ENCODE assay signal across 8 cellular contexts in the genomic region with DNA sequence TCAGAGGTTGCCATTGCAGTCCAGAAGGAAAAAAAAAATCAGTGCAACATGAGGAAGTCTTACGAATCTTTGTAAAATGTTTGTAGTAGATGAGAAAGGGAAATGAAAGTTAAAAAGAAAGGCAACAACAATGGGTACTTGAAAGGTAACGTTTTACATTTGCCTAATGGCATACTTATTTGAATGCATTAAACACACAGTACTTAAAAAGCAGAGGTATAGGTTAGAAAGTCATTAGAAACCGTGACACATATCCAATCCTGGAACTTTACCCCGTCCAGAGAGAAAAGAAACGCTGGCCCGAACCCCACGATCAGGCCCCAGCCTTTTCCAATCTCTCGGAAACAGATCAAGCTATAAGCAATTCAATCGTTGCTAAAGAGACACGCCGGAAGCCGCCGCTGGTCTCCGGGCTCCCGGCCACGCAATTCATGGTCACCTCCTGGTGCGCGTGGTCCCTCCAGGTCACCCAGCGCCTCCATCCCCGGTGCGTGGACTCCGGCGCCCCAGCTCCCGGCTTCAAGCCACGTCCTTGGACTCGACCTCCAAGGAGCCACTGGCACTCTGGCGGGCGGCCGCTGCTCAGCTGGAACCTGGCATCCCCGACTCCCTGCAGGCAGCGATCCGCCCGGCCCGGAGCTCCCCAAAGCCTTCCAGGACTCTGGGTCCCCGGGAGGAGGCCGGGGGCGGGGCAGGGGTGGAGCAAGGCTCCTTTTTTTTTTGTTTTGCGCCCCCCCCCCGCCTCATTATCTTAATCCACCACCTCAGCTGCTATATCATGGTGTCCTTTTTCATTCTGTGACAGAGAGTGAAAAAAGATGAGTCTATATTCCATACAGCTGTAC. TPM values are rescaled to one million over a fixed set of nuclear protein-coding genes. Genes with fewer than 3 reads are reported as not detected.
DNase-seq lines count a peak whose midpoint lies in the region; ATAC-seq and TF ChIP-seq lines count a peak whose summit lies in the region.

A gene (minus strand): TSS at position 663 of the 845 bp plus-strand sequence. CDS start 181 bp downstream, at position 482.

- ATAC-seq in left lobe of liver = peak; percentile 76

- DNase-seq in GM12864 (ENCODE audit: low read depth) = no peak
- DNase-seq in GM23248 = peak; percentile 65
- DNase-seq in Karpas-422 = peak; percentile 46
- DNase-seq in activated CD4-positive, alpha-beta T cell treated with anti-CD3 and anti-CD28 coated beads for 4 hours = peak; percentile 47 to 68
- DNase-seq in dermis blood vessel endothelial cell = peak; percentile 41
- peak; percentile 76 for DNase-seq in left lobe of liver (ENCODE audit: low spot score)
- peak; percentile 63 for DNase-seq in stimulated activated CD4-positive, alpha-beta T cell treated with anti-CD3 and anti-CD28 coated beads, Interleukin-4, amount 100 ng/mL, for 24 hours
- DNase-seq in NCI-H2227 treated with DMSO at 0.1 percent for 48 hours (lab: John Stamatoyannopoulos, UW) = no peak

- no peaks in the 10 kb centered on the region for H3K27me3 ChIP-seq in GM23248 (replicated peaks; ENCODE audit: insufficient read depth)
- 0 out of 2 replicates have a peak, but pooled peaks cover 2% of the 10 kb centered on the region for H3K27me3 ChIP-seq in Karpas-422 (ENCODE audit: low read length)

- peaks cover 4% of the 10 kb centered on the region; the same call in 1 of the 2 replicates for H3K4me1 ChIP-seq in GM23248 (ENCODE audit: insufficient read depth)
- H3K4me1 ChIP-seq in Karpas-422 (ENCODE audit: low read length) = peaks cover 5% of the 10 kb centered on the region

- H3K9me2 ChIP-seq in GM23248 (ENCODE audit: insufficient read depth) (no peaks in the 10 kb centered on the region), Karpas-422 (replicated peaks; ENCODE audit: insufficient read depth, low read length) (no peaks in the 10 kb centered on the region)

- WGBS in GM23248 (ENCODE audit: low coverage in 1 of 2, low lambda C conversion rate in 2 of 2, missing lambda C conversion rate in 2 of 2), 2 experiments = 1 to 2% methylated on average over 29 to 39 of the region's 39 CpGs

- H3F3A ChIP-seq in GM23248 (ENCODE audit: insufficient read depth) = no peaks in the 10 kb centered on the region

- in situ Hi-C loops in GM23248 (cut with MboI) = loop anchor here (25.0 kb wide), 2 partner anchors 261 to 886 kb away; a partner anchor contains a TSS

- H3K9me3 ChIP-seq in GM23248 (ENCODE audit: low read depth) (no peaks in the 10 kb centered on the region), Karpas-422 (ENCODE audit: low read length) (no peaks in the 10 kb centered on the region)

- H3K4me2 ChIP-seq in GM23248 (ENCODE audit: unreplicated experiment) = peak within 1 kb of the TSS; percentile 92
- H3K4me2 ChIP-seq in Karpas-422 (ENCODE audit: low read depth, low read length, poor library complexity, severe bottlenecking) = no peak within 1 kb of the TSS

- H3K36me3 ChIP-seq in GM23248 (ENCODE audit: low read depth) (no peaks in the 10 kb centered on the region), Karpas-422 (ENCODE audit: insufficient read depth, low read length) (no peaks in the 10 kb centered on the region)

- H3K79me2 ChIP-seq in GM23248 (ENCODE audit: insufficient read depth) = no peaks in the 10 kb centered on the region
- H3K79me2 ChIP-seq in Karpas-422 (ENCODE audit: low read length) = no peaks in the 10 kb centered on the region

- no peak for TF ChIP-seq CTCF in GM12864 (IDR thresholded peaks at IDR 0.05; ENCODE audit: low read depth, low read length, missing control alignments)

- H2AFZ ChIP-seq in GM23248 = no peak within 1 kb of the TSS
- H2AFZ ChIP-seq in Karpas-422 (ENCODE audit: low read length) = peak within 1 kb of the TSS; percentile 91

- H3K4me3 ChIP-seq in GM12864 (ENCODE audit: low read depth, low read length) (peak within 1 kb of the TSS; percentile 72), GM23248 (peak within 1 kb of the TSS; percentile 80), Karpas-422 (ENCODE audit: low read length) (no peak within 1 kb of the TSS; the same call in 1 of the 2 replicates)

- H3K9ac ChIP-seq in GM23248 (peak within 1 kb of the TSS; percentile 75), Karpas-422 (ENCODE audit: low read length) (peak within 1 kb of the TSS; percentile 66)

- H3K27ac ChIP-seq in GM23248 (peak within 1 kb of the TSS; percentile 32), Karpas-422 (ENCODE audit: low read length) (no peak within 1 kb of the TSS)

- H4K20me1 ChIP-seq in GM23248 (ENCODE audit: insufficient read depth) (no peaks in the 10 kb centered on the region), Karpas-422 (ENCODE audit: insufficient read depth, low read depth, low read length) (no peaks in the 10 kb centered on the region)

RNA-seq across cellular contexts. Expression of the gene that starts here (rescaled TPM):
- total RNA-seq in GM23248 (2014; rRNA removed; shearing (Covaris generic)) = 3.4 and 4.6 TPM in 2 replicates
- polyA plus RNA-seq in GM23248 (2016; fragmentation: Nextera tagmentation; extraction: Ambion mirVana) = 4.6 and 5.8 TPM in 2 replicates
- total RNA-seq in Karpas-422 (2014; rRNA removed; shearing (Covaris generic); ENCODE audit: low replicate concordance) = 0.60 and 0.72 TPM in 2 replicates
- 7.7 and 11.2 TPM in 2 replicates for total RNA-seq in dermis blood vessel endothelial cell
- 4.5 TPM for total RNA-seq in left lobe of liver

Comparison
In these comparisons a context has a peak if more than half of its experiments do, and no peak if none do; other contexts are left out.
1. Peak in DNase-seq and H3K9ac ChIP-seq in Karpas-422; RNA of the gene not detected or under 1 TPM.
2. DNase-seq: peak in GM23248 (single experiment), activated CD4-positive, alpha-beta T cell treated with anti-CD3 and anti-CD28 coated beads for 4 hours (2 of 2), dermis blood vessel endothelial cell (single experiment), left lobe of liver (single experiment) and stimulated activated CD4-positive, alpha-beta T cell treated with anti-CD3 and anti-CD28 coated beads, Interleukin-4, amount 100 ng/mL, for 24 hours (single experiment); none in GM12864 (single experiment) and NCI-H2227 treated with DMSO at 0.1 percent for 48 hours (single experiment).